ENCODE assay signal across 28 cellular contexts in genomic region chr15:41445399-41445798, GRCh38.
"Had no signal": no experiment of that assay in that cellular context is flagged by ENCODE, and none has a peak within 500 bp of the region (broad histone marks: within the 10 kb centered on the region; RNA-seq: fewer than 3 reads in every experiment).

No MANE protein-coding gene starts in this region.

- H3K27ac ChIP-seq: breast epithelium, colonic mucosa, KMS-11, Peyer's patch, RWPE1, SJCRH30 had no signal

- H3K4me3 Mint-ChIP-seq: activated naive CD4-positive, alpha-beta T cell treated with anti-CD3 and anti-CD28 coated beads, Interleukin-2, amount 50 U/mL, for 24 hours; activated T-cell treated with anti-CD3 and anti-CD28 coated beads, Interleukin-2, amount 50 U/mL, for 72 hours; WTC11 had no signal

- H3K27ac Mint-ChIP-seq: activated naive CD4-positive, alpha-beta T cell treated with anti-CD3 and anti-CD28 coated beads, Interleukin-2, amount 50 U/mL, for 24 hours; activated T-cell treated with anti-CD3 and anti-CD28 coated beads, Interleukin-2, amount 50 U/mL, for 72 hours; activated T-helper 2 cell treated with anti-CD3 and anti-CD28 coated beads, Interferon-gamma antibody, Interleukin-2, Interleukin-4, amounts not matched to agents 10 μg/mL and 5 μg/mL and 100 μg/mL, durations not matched to agents 14 hours and 24 hours and 36 hours; WTC11 had no signal

- H3K4me1 ChIP-seq: breast epithelium, colonic mucosa, Peyer's patch, SJCRH30 had no signal

- H3K9me3 Mint-ChIP-seq: activated naive CD4-positive, alpha-beta T cell treated with anti-CD3 and anti-CD28 coated beads, Interleukin-2, amount 50 U/mL, for 24 hours; activated T-cell treated with anti-CD3 and anti-CD28 coated beads, Interleukin-2, amount 50 U/mL, for 72 hours; activated T-helper 2 cell treated with anti-CD3 and anti-CD28 coated beads, Interferon-gamma antibody, Interleukin-2, Interleukin-4, amounts not matched to agents 10 μg/mL and 5 μg/mL and 100 μg/mL, durations not matched to agents 14 hours and 24 hours and 36 hours; WTC11 had no signal

- H3K9me3 ChIP-seq: breast epithelium, colonic mucosa, Peyer's patch, SJCRH30 had no signal

- H3K4me3 ChIP-seq: breast epithelium, colonic mucosa, Peyer's patch, SJCRH30 had no signal

- H3K27me3 Mint-ChIP-seq: activated naive CD4-positive, alpha-beta T cell treated with anti-CD3 and anti-CD28 coated beads, Interleukin-2, amount 50 U/mL, for 24 hours had no signal

- H3K4me1 Mint-ChIP-seq: WTC11 had no signal

- DNase-seq: activated CD4-positive, alpha-beta T cell treated with anti-CD3 and anti-CD28 coated beads for 48 hours; activated CD4-positive, alpha-beta T cell treated with anti-CD3 and anti-CD28 coated beads, Interleukin-2, amount 50 U/mL, for 4 hours; activated CD4-positive, CD25-positive, alpha-beta regulatory T cell treated with anti-CD3 and anti-CD28 coated beads, Interleukin-2, amount 50 U/mL, for 72 hours; activated CD8-positive, alpha-beta memory T cell treated with anti-CD3 and anti-CD28 coated beads for 24 hours; activated gamma-delta T cell treated with Interleukin-2 at 50 U/mL for 16 hours; activated T-cell treated with anti-CD3 and anti-CD28 coated beads, Interleukin-2, amount 50 U/mL, for 72 hours; aorta; caudate nucleus; colonic mucosa; NCI-H1092 treated with DMSO at 0.1 percent for 48 hours; NCI-H1417 treated with DMSO at 0.1 percent for 48 hours; NCI-H1694; NCI-H2029; NCI-H2107; NCI-H345; NCI-H510A; NCI-H526 treated with DMSO at 0.1 percent for 48 hours; NK-92 treated with Interleukin-12 subunit alpha and Interleukin-12 subunit beta, amount 100 ng/mL, for 24 hours; Right ventricle myocardium superior; SJCRH30; T-helper 1 cell had no signal

- H3K27me3 ChIP-seq: breast epithelium, colonic mucosa, Peyer's patch, SJCRH30 had no signal
